In the genomic region with DNA sequence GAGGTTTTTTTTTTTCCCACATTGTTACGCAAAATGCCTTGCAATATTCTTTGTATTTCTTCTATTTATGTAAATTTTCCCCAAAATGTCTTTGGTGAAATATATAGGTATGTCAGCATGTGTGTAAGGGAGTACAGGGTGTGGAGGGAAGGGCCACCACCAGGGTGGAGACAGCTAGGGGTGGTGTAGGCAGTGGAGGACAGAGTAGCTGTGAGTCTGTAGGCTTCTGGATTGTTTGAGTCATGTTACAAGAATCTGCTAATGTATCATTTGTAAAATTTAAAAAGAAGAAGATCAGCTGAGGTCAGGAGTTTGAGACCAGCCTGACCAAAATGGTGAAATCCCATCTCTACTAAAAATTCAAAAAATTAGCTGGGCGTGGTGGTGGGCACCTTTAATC, we compare ENCODE assay signal across 18 cellular contexts.
"Had no signal": no experiment of that assay in that cellular context is flagged by ENCODE, and none has a peak within 500 bp of the region (broad histone marks: within the 10 kb centered on the region; RNA-seq: fewer than 3 reads in every experiment).

No MANE protein-coding gene starts in this region.

- H3K36me3 ChIP-seq: heart left ventricle, lower lobe of right lung, neural progenitor cell, upper lobe of left lung had no signal

- H3K9me3 ChIP-seq: lower lobe of right lung had no signal

- H3K4me1 ChIP-seq: heart left ventricle, lower lobe of right lung, upper lobe of left lung had no signal

- H2AFZ ChIP-seq: neural progenitor cell had no signal

- H3K4me2 ChIP-seq: neural progenitor cell had no signal

- H3K27ac ChIP-seq: dorsolateral prefrontal cortex, heart left ventricle, lower lobe of right lung, neural progenitor cell, upper lobe of left lung had no signal

- H3K9ac ChIP-seq: neural progenitor cell had no signal

- H3K27me3 ChIP-seq: dorsolateral prefrontal cortex, heart left ventricle, neural progenitor cell, upper lobe of left lung had no signal

- DNase-seq: activated CD4-positive, alpha-beta T cell treated with anti-CD3 and anti-CD28 coated beads for 1 hour; activated CD4-positive, alpha-beta T cell treated with anti-CD3 and anti-CD28 coated beads, Interleukin-2, amount 50 U/mL, for 1 hour; activated CD8-positive, alpha-beta T cell treated with anti-CD3 and anti-CD28 coated beads, Interleukin-2, amount 10 ng/mL, durations not matched to agents 7 days and 5 days; activated gamma-delta T cell; aorta; central memory CD4-positive, alpha-beta T cell; dorsolateral prefrontal cortex; heart left ventricle; kidney; lower lobe of right lung; naive B cell; stimulated activated CD4-positive, alpha-beta T cell treated with anti-CD3 and anti-CD28 coated beads, Interleukin-4, amount 100 ng/mL, for 4 hours; stimulated activated naive CD8-positive, alpha-beta T cell treated with anti-CD3 and anti-CD28 coated beads, Interleukin-15, Interleukin-2, amounts not matched to agents 100 U/mL and 50 U/mL, for 24 hours; T-helper 1 cell; upper lobe of left lung had no signal

- FAIRE-seq: colon, TTC549 had no signal

- H3K4me3 ChIP-seq: dorsolateral prefrontal cortex, heart left ventricle, lower lobe of right lung, neural progenitor cell, upper lobe of left lung had no signal
